Comparison of ENCODE assay signal across 18 cellular contexts in the genomic region with DNA sequence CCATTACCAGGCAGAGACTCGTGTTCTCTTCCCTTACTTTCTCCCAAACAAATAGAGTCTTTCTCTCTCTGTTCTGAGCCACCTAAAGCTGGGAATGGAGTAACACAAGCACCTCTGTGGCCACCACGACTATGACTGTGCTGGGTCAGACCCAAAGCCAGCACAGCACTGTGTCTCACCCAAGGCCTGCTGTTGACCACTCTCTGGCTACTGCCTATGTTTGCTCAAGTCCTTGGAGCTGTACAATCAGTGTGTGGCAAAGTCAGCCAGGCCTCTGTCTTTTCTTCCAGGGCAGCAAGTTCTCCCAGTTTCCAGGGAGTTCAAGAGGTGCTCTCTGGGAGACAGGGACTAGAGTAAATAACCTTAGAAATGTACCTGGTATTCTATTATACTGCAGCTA.
DNase-seq lines count a peak whose midpoint lies in the region; ATAC-seq and TF ChIP-seq lines count a peak whose summit lies in the region.
"Had no signal": no experiment of that assay in that cellular context is flagged by ENCODE, and none has a peak within 500 bp of the region (broad histone marks: within the 10 kb centered on the region; RNA-seq: fewer than 3 reads in every experiment).

No MANE protein-coding gene starts in this region.

- no TSS peak for BruUV-seq in Calu3 (replicated peaks; lab: Mats Ljungman, UMichigan)

- H3K27ac Mint-ChIP-seq in Calu3 (ENCODE audit: unreplicated experiment), result no peak overlapping the region
- H3K27ac Mint-ChIP-seq: B cell; CD8-positive, alpha-beta T cell; GM23338; HFFc6 had no signal

- peak; percentile 19 for ATAC-seq in lung (ENCODE audit: insufficient read depth, low FRiP score)
- no peak for ATAC-seq in GM19455 (IDR thresholded peaks at IDR 0.05; ENCODE audit: unreplicated experiment)
- ATAC-seq: CD8-positive, alpha-beta T cell; GM23338; K562 had no signal

- TF ChIP-seq CTCF in LNCaP clone FGC (IDR thresholded peaks at IDR 0.05; ENCODE audit: control insufficient read depth, extremely low read depth, insufficient read depth) (no peak), lung (IDR thresholded peaks at IDR 0.05; ENCODE audit: control extremely low read depth, extremely low read depth) (no peak), Calu3 (IDR thresholded peaks at IDR 0.05; ENCODE audit: unreplicated experiment) (no peak)

- no peaks in the 10 kb centered on the region for H3K9me3 ChIP-seq in lung (ENCODE audit: control insufficient read depth in 2 of 2, insufficient read depth in 1 of 2, low read length in 1 of 2)
- H3K9me3 ChIP-seq: BLaER1 treated with 17β-estradiol and CSF1 and Interleukin-3, amounts not matched to agents 10 nM and 100 nM had no signal

- H3K27me3 ChIP-seq in lung (ENCODE audit: control insufficient read depth, insufficient read depth), result no peaks in the 10 kb centered on the region

- H3K27me3 Mint-ChIP-seq in Calu3 (ENCODE audit: unreplicated experiment), result no peaks in the 10 kb centered on the region
- H3K27me3 Mint-ChIP-seq: B cell had no signal

- H3K36me3 Mint-ChIP-seq in Calu3 (ENCODE audit: insufficient read depth, unreplicated experiment), result no peaks in the 10 kb centered on the region
- H3K36me3 Mint-ChIP-seq: CD8-positive, alpha-beta T cell had no signal

- 40 to 56% methylated on average over 2 of the region's 2 CpGs for WGBS in lung, 2 donors

- CTCF ChIA-PET in Calu3 (lab: Charles Lee), result no interaction called here

- DNase-seq in DMS53 (lab: John Stamatoyannopoulos, UW) (peak; percentile 66), LNCaP clone FGC (ENCODE audit: low read depth) (peak; percentile 3), NCI-H510A (lab: John Stamatoyannopoulos, UW) (peak; percentile 22), lung (ENCODE audit: low spot score) (no peak), Calu3 (no peak)
- DNase-seq in stimulated activated CD4-positive, alpha-beta T cell treated with anti-CD3 and anti-CD28 coated beads, Interleukin-2, amount 100 ng/mL, for 48 hours, result no peak
- DNase-seq: CD8-positive, alpha-beta T cell; COR-L47; DMS79 treated with DMSO at 0.1 percent for 48 hours; GF-D8; HCEC 1CT; HFFc6; IMR-90 had no signal

- intact Hi-C loops in Calu3 (cut with micrococcal nuclease; ENCODE audit: unreplicated experiment), result no loop called here

- peaks cover 0 to 2% of the 10 kb centered on the region in 2 donors for H3K4me1 ChIP-seq in lung (ENCODE audit: control insufficient read depth in 2 of 2, insufficient read depth in 2 of 2, low read length in 2 of 2)
- H3K4me1 ChIP-seq: BLaER1 treated with 17β-estradiol and CSF1 and Interleukin-3, amounts not matched to agents 10 nM and 100 nM had no signal

- no peak overlapping the region for H3K4me3 ChIP-seq in LNCaP clone FGC (ENCODE audit: low read depth, low read length)
- no peak overlapping the region for H3K4me3 ChIP-seq in lung
- H3K4me3 ChIP-seq: BLaER1 treated with 17β-estradiol and CSF1 and Interleukin-3, amounts not matched to agents 10 nM and 100 nM; GM23338; K562 had no signal

- H3K27ac ChIP-seq in lung (ENCODE audit: low read depth in 1 of 2, low read length in 1 of 2), result no peak overlapping the region
- H3K27ac ChIP-seq: BLaER1 treated with 17β-estradiol and CSF1 and Interleukin-3, amounts not matched to agents 10 nM and 100 nM had no signal

- H3K4me3 Mint-ChIP-seq in Calu3 (ENCODE audit: low read depth, unreplicated experiment), result no peak overlapping the region
- H3K4me3 Mint-ChIP-seq: B cell; CD8-positive, alpha-beta T cell; GM23338; HFFc6 had no signal

- H3K4me1 Mint-ChIP-seq in Calu3 (ENCODE audit: low read depth, unreplicated experiment), result no peaks in the 10 kb centered on the region
- H3K4me1 Mint-ChIP-seq: B cell, GM23338 had no signal

- no peaks in the 10 kb centered on the region for H3K36me3 ChIP-seq in lung (ENCODE audit: control insufficient read depth in 2 of 2, insufficient read depth in 2 of 2, low read length in 2 of 2)
- H3K36me3 ChIP-seq: BLaER1 treated with 17β-estradiol and CSF1 and Interleukin-3, amounts not matched to agents 10 nM and 100 nM had no signal

- H3K9me3 Mint-ChIP-seq in Calu3 (ENCODE audit: low read depth, unreplicated experiment), result no peaks in the 10 kb centered on the region
- H3K9me3 Mint-ChIP-seq: CD8-positive, alpha-beta T cell; GM23338; HFFc6 had no signal

Comparison
In these comparisons a context has a peak if more than half of its experiments do, and no peak if none do; other contexts are left out.
1. DNase-seq: peak in DMS53 (single experiment), LNCaP clone FGC (single experiment) and NCI-H510A (single experiment); none in lung (single experiment), Calu3 (single experiment) and stimulated activated CD4-positive, alpha-beta T cell treated with anti-CD3 and anti-CD28 coated beads, Interleukin-2, amount 100 ng/mL, for 48 hours (0 of 2).